ENCODE assay signal across 8 cellular contexts in the genomic region with DNA sequence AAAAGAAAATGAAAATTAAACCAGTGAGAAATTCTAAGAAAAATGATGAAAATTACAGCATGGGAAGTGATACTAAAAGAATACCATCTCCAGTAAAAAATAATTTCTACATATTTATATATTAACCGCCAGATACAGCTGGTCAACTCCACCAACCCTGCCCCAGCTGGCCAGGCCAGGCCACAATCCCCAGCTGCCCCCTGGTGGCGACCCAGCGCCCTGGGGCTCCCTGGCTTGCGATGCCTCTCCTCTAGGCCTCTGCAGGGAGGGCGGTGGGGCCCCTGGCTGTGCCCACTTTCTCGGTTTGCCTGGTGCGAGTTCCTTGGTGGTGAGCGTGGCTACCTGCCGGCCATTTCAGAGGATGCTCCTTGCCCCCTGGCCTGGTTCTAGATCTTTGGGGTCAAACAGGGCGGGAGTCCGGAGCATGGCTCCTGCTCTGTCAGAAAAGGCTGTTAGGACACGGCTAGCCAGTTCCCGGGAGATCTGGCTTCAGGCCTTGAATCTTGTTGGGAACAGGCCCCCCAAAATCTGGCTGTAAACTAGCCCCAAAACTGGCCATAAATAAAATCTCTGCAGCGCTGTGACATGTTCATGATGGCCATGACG. TPM values are rescaled to one million over a fixed set of nuclear protein-coding genes. Genes with fewer than 3 reads are reported as not detected.
DNase-seq lines count a peak whose midpoint lies in the region; TF ChIP-seq lines count a peak whose summit lies in the region.

No MANE protein-coding gene starts in this region.

- H3K36me3 ChIP-seq in HEK293 (ENCODE audit: control insufficient read depth in 2 of 2, insufficient read depth in 1 of 2, low read length in 2 of 2) (peaks cover 0 to 11% of the 10 kb centered on the region in 2 experiments; a peak in 1 of 3 replicates), SJCRH30 (no peaks in the 10 kb centered on the region), neutrophil (no peaks in the 10 kb centered on the region), transverse colon (no peaks in the 10 kb centered on the region)

- TF ChIP-seq POLR2A in transverse colon (IDR thresholded peaks at IDR 0.05): no peak

- DNase-seq in COLO668 (lab: John Stamatoyannopoulos, UW; ENCODE audit: unreplicated experiment) (peak; percentile 75), SJCRH30 (peak; percentile 71 to 75), activated gamma-delta T cell (lab: John Stamatoyannopoulos, UW) (peak; percentile 50), fibroblast of the conjunctiva (ENCODE audit: low read depth) (peak; percentile 49), transverse colon (peak; percentile 83), putamen (ENCODE audit: low spot score) (no peak)

- H3K9me3 ChIP-seq in HEK293 (ENCODE audit: control insufficient read depth, insufficient read depth, low read depth, low read length) (no peaks in the 10 kb centered on the region), SJCRH30 (replicated peaks) (no peaks in the 10 kb centered on the region), neutrophil (no peaks in the 10 kb centered on the region), transverse colon (no peaks in the 10 kb centered on the region)

- H3K4me1 ChIP-seq in HEK293 (ENCODE audit: control insufficient read depth, insufficient read depth, low read length) (no peaks in the 10 kb centered on the region), SJCRH30 (peaks cover 17% of the 10 kb centered on the region), neutrophil (ENCODE audit: control insufficient read depth in 1 of 2, insufficient read depth in 1 of 2, low read depth in 1 of 2, low read length in 1 of 2) (peaks cover 11 to 16% of the 10 kb centered on the region in 2 experiments), transverse colon (peaks cover 5 to 39% (median 26%) of the 10 kb centered on the region in 4 donors)

- in situ Hi-C loops in transverse colon (cut with MboI; ENCODE audit: low pct_ligation_motif_present in 1 of 4, low pct_unique_long_range_greater_than_20kb in 1 of 4, low sequenced_read_pairs in 3 of 4): loop anchor here in 2 of 4 donors (5.0 to 25.0 kb wide), 3 partner anchors 38 to 143 kb away; no protein-coding TSS in a partner anchor

- no peak overlapping the region for H3K4me3 ChIP-seq in HEK293 (ENCODE audit: low read depth, low read length)
- H3K4me3 ChIP-seq in SJCRH30: no peak overlapping the region
- no peak overlapping the region for H3K4me3 ChIP-seq in neutrophil (ENCODE audit: low read depth in 1 of 2, low read length in 1 of 2)
- no peak overlapping the region for H3K4me3 ChIP-seq in transverse colon

- no peak for TF ChIP-seq EP300 in transverse colon (IDR thresholded peaks at IDR 0.05; ENCODE audit: low read depth)

- peak; percentile 60 for TF ChIP-seq CTCF in HEK293 (tag by site-specific recombination; IDR thresholded peaks at IDR 0.05)
- TF ChIP-seq CTCF in neutrophil (IDR thresholded peaks at IDR 0.05): peak; percentile 78
- TF ChIP-seq CTCF in transverse colon (IDR thresholded peaks at IDR 0.05): peak; percentile 96 to 98 (median 97)

- no peak overlapping the region for H3K27ac ChIP-seq in HEK293 (ENCODE audit: extremely low read depth, low read depth, low read length)
- no peak overlapping the region for H3K27ac ChIP-seq in SJCRH30
- no peak overlapping the region for H3K27ac ChIP-seq in neutrophil
- H3K27ac ChIP-seq in transverse colon: peak overlapping the region in 1 of 4 donors; percentile 85

- 20 to 51% methylated on average over 1 to 15 of the region's 15 CpGs for WGBS in transverse colon (ENCODE audit: low coverage in 1 of 2), 2 donors

- POLR2A ChIA-PET in HEK293 (lab: Yijun Ruan, JAX): interaction anchor here (1.5 kb wide), 1 partner anchor 57 kb away, joined by 4 read pairs; no protein-coding TSS in a partner anchor

- H3K27me3 ChIP-seq in SJCRH30 (no peaks in the 10 kb centered on the region), neutrophil (peaks cover 43% of the 10 kb centered on the region), transverse colon (peaks cover 22% of the 10 kb centered on the region)

- CTCF ChIA-PET in HEK293 (lab: Yijun Ruan, JAX): interaction anchor here (0.6 to 4.1 kb wide), 20 partner anchors 10 to 347 kb away, joined by 3 to 63 read pairs (median 4); no protein-coding TSS in a partner anchor

- intact Hi-C loops in transverse colon (cut with DNase I; ENCODE audit: low total_unique reads): loop anchor here (10.0 kb wide), 1 partner anchor 126 kb away; no protein-coding TSS in a partner anchor

TF ChIP-seq in HEK293, 187 proteins besides CTCF, POLR2A, EP300 and RAD21 (continues in another document):
- TF ChIP-seq BCL11A (tag by site-specific recombination; IDR thresholded peaks at IDR 0.05; ENCODE audit: low read depth) (no peak), ZNF155 (tag by site-specific recombination; IDR thresholded peaks at IDR 0.05) (no peak), ZNF2 (tag by site-specific recombination; IDR thresholded peaks at IDR 0.05) (peak; percentile 94), ZBTB20 (tag by site-specific recombination; IDR thresholded peaks at IDR 0.05) (no peak), ZNF610 (tag by site-specific recombination; IDR thresholded peaks at IDR 0.05; ENCODE audit: borderline replicate concordance) (no peak), ZNF114 (tag by site-specific recombination; IDR thresholded peaks at IDR 0.05) (no peak), ZSCAN30 (tag by site-specific recombination; IDR thresholded peaks at IDR 0.05) (0 out of 2 replicates have a peak, but pooled peaks have one; percentile 16), PATZ1 (tag by site-specific recombination; IDR thresholded peaks at IDR 0.05) (0 out of 2 replicates have a peak, but pooled peaks have one; percentile 16), ZFP69B (tag by site-specific recombination; IDR thresholded peaks at IDR 0.05) (0 out of 2 replicates have a peak, but pooled peaks have one; percentile 22), ZNF580 (tag by site-specific recombination; IDR thresholded peaks at IDR 0.05) (no peak), PRDM6 (tag by site-specific recombination; IDR thresholded peaks at IDR 0.05) (no peak), MEIS1 (CRISPR knock-in tag; IDR thresholded peaks at IDR 0.05; ENCODE audit: borderline replicate concordance) (no peak), ZIC2 (tag by site-specific recombination; IDR thresholded peaks at IDR 0.05) (peak; percentile 29; the same call in 1 of the 2 replicates)
- TF ChIP-seq, protein P1, sequence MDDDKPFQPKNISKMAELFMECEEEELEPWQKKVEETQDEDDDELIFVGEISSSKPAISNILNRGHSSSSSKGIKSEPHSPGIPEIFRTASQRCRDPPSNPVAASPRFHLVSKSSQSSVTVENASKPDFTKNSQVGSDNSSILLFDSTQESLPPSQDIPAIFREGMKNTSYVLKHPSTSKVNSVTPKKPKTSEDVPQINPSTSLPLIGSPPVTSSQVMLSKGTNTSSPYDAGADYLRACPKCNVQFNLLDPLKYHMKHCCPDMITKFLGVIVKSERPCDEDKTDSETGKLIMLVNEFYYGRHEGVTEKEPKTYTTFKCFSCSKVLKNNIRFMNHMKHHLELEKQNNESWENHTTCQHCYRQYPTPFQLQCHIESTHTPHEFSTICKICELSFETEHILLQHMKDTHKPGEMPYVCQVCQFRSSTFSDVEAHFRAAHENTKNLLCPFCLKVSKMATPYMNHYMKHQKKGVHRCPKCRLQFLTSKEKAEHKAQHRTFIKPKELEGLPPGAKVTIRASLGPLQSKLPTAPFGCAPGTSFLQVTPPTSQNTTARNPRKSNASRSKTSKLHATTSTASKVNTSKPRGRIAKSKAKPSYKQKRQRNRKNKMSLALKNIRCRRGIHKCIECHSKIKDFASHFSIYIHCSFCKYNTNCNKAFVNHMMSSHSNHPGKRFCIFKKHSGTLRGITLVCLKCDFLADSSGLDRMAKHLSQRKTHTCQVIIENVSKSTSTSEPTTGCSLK (tag by site-specific recombination; IDR thresholded peaks at IDR 0.05): no peak

RNA-seq across cellular contexts. Expression of gene GLIS2, which starts 14.5 kb away (rescaled TPM):
- 1.6 and 1.9 TPM in 2 replicates for total RNA-seq in SJCRH30 (2014; rRNA removed; shearing (Covaris generic))
- 1 to 10 TPM in 3 of 4 donors, under 1 TPM in 1; 0.68 to 5.0 (median 1.8) TPM for total RNA-seq in transverse colon

RNA-seq across cellular contexts. Expression of gene PAM16, which starts 20.7 kb away (rescaled TPM):
- total RNA-seq in SJCRH30 (2014; rRNA removed; shearing (Covaris generic)): 21.8 and 28.9 TPM in 2 replicates
- total RNA-seq in transverse colon: 10 to 100 TPM; 26.5 to 40.5 (median 29.2) TPM

RNA-seq across cellular contexts. Expression of gene VASN, which starts 41.3 kb away (rescaled TPM):
- 0.18 and 0.28 TPM in 2 replicates for total RNA-seq in SJCRH30 (2014; rRNA removed; shearing (Covaris generic))
- total RNA-seq in transverse colon: 10 to 100 TPM in 2 of 4 donors, 1 to 10 TPM in 2; 3.4 to 18.7 (median 9.0) TPM

RNA-seq across cellular contexts. Expression of gene TFAP4, which starts 57.6 kb away (rescaled TPM):
- 31.2 and 34.1 TPM in 2 replicates for total RNA-seq in SJCRH30 (2014; rRNA removed; shearing (Covaris generic))
- total RNA-seq in transverse colon: 1 to 10 TPM; 4.6 to 8.4 (median 6.3) TPM
